Comparison of ENCODE assay signal across 13 cellular contexts in genomic region chr17:78746949-78747269, GRCh38. TPM values are rescaled to one million over a fixed set of nuclear protein-coding genes. Genes with fewer than 3 reads are reported as not detected.
DNase-seq lines count a peak whose midpoint lies in the region; ATAC-seq and TF ChIP-seq lines count a peak whose summit lies in the region.
"Had no signal": no experiment of that assay in that cellular context is flagged by ENCODE, and none has a peak within 500 bp of the region (broad histone marks: within the 10 kb centered on the region; RNA-seq: fewer than 3 reads in every experiment).

No MANE protein-coding gene starts in this region.

- no peak for TF ChIP-seq CTCF in right atrium auricular region (IDR thresholded peaks at IDR 0.05)

- H3K9me3 ChIP-seq in right atrium auricular region: no peaks in the 10 kb centered on the region

- no peaks in the 10 kb centered on the region for H3K9me3 Mint-ChIP-seq in T-helper 1 cell treated with Interleukin-12 subunit alpha and Interleukin-12 subunit beta and Interleukin-4 antibody, amounts not matched to agents 30 μg/mL and 1 μg/mL, for 36 hours
- H3K9me3 Mint-ChIP-seq in activated CD4-positive, alpha-beta memory T cell treated with anti-CD3 and anti-CD28 coated beads for 36 hours: no peaks in the 10 kb centered on the region
- no peaks in the 10 kb centered on the region for H3K9me3 Mint-ChIP-seq in stimulated activated naive B cell treated with anti-CD40 and anti-IgM and Interleukin-4, amounts not matched to agents 10 μg/mL and 1 μg/mL and 100 μg/mL, for 72 hours
- H3K9me3 Mint-ChIP-seq: WTC11 had no signal

- H3K4me1 ChIP-seq in right atrium auricular region: peaks cover 0 to 34% of the 10 kb centered on the region in 2 donors

- CTCF ChIA-PET in activated CD4-positive, alpha-beta memory T cell treated with anti-CD3 and anti-CD28 coated beads for 36 hours (lab: Charles Lee): interaction anchor here (0.7 to 4.4 kb wide), 14 partner anchors 9 to 250 kb away, joined by 3 to 29 read pairs (median 4); no protein-coding TSS in a partner anchor

- no peaks in the 10 kb centered on the region for H3K27me3 Mint-ChIP-seq in T-helper 1 cell treated with Interleukin-12 subunit alpha and Interleukin-12 subunit beta and Interleukin-4 antibody, amounts not matched to agents 30 μg/mL and 1 μg/mL, for 36 hours (ENCODE audit: low read depth)
- H3K27me3 Mint-ChIP-seq in activated CD4-positive, alpha-beta memory T cell treated with anti-CD3 and anti-CD28 coated beads for 36 hours: no peaks in the 10 kb centered on the region
- no peaks in the 10 kb centered on the region for H3K27me3 Mint-ChIP-seq in stimulated activated naive B cell treated with anti-CD40 and anti-IgM and Interleukin-4, amounts not matched to agents 10 μg/mL and 1 μg/mL and 100 μg/mL, for 72 hours

- peaks cover 85% of the 10 kb centered on the region for H3K4me1 Mint-ChIP-seq in T-helper 1 cell treated with Interleukin-12 subunit alpha and Interleukin-12 subunit beta and Interleukin-4 antibody, amounts not matched to agents 30 μg/mL and 1 μg/mL, for 36 hours (ENCODE audit: low read depth)
- peaks cover 95% of the 10 kb centered on the region for H3K4me1 Mint-ChIP-seq in activated CD4-positive, alpha-beta memory T cell treated with anti-CD3 and anti-CD28 coated beads for 36 hours (ENCODE audit: low read depth)
- peaks cover 60 to 96% of the 10 kb centered on the region in 2 donors for H3K4me1 Mint-ChIP-seq in stimulated activated naive B cell treated with anti-CD40 and anti-IgM and Interleukin-4, amounts not matched to agents 10 μg/mL and 1 μg/mL and 100 μg/mL, for 72 hours

- peak overlapping the region; percentile 95 for H3K27ac Mint-ChIP-seq in T-helper 1 cell treated with Interleukin-12 subunit alpha and Interleukin-12 subunit beta and Interleukin-4 antibody, amounts not matched to agents 30 μg/mL and 1 μg/mL, for 36 hours
- H3K27ac Mint-ChIP-seq in activated CD4-positive, alpha-beta memory T cell treated with anti-CD3 and anti-CD28 coated beads for 36 hours: peak overlapping the region; percentile 96
- peak overlapping the region; percentile 56 for H3K27ac Mint-ChIP-seq in stimulated activated naive B cell treated with anti-CD40 and anti-IgM and Interleukin-4, amounts not matched to agents 10 μg/mL and 1 μg/mL and 100 μg/mL, for 72 hours

- no peak for ATAC-seq in stimulated activated naive B cell treated with anti-CD40 and anti-IgM and Interleukin-4, amounts not matched to agents 10 μg/mL and 1 μg/mL and 100 μg/mL, for 72 hours (replicated peaks)
- ATAC-seq in HG03159 (IDR thresholded peaks at IDR 0.05; ENCODE audit: unreplicated experiment): no peak

- POLR2A ChIA-PET in activated CD4-positive, alpha-beta memory T cell treated with anti-CD3 and anti-CD28 coated beads for 36 hours (lab: Charles Lee): interaction anchor here (2.9 to 18.1 kb wide), 4 partner anchors 10 to 27 kb away, joined by 12 to 481 read pairs (median 46); partner anchors contain the start of gene CYTH1

- no peak overlapping the region for H3K4me3 ChIP-seq in right atrium auricular region

- H3K36me3 Mint-ChIP-seq in T-helper 1 cell treated with Interleukin-12 subunit alpha and Interleukin-12 subunit beta and Interleukin-4 antibody, amounts not matched to agents 30 μg/mL and 1 μg/mL, for 36 hours (ENCODE audit: low read depth): peaks cover 24% of the 10 kb centered on the region
- H3K36me3 Mint-ChIP-seq in activated CD4-positive, alpha-beta memory T cell treated with anti-CD3 and anti-CD28 coated beads for 36 hours: peaks cover 27% of the 10 kb centered on the region
- peaks cover 24 to 26% of the 10 kb centered on the region in 2 donors for H3K36me3 Mint-ChIP-seq in stimulated activated naive B cell treated with anti-CD40 and anti-IgM and Interleukin-4, amounts not matched to agents 10 μg/mL and 1 μg/mL and 100 μg/mL, for 72 hours
- H3K36me3 Mint-ChIP-seq: WTC11 had no signal

- intact Hi-C loops in activated CD4-positive, alpha-beta memory T cell treated with anti-CD3 and anti-CD28 coated beads for 36 hours (cut with micrococcal nuclease): no loop called here

- no peaks in the 10 kb centered on the region for H3K27me3 ChIP-seq in right atrium auricular region

- H3K36me3 ChIP-seq in right atrium auricular region: no peaks in the 10 kb centered on the region

- H3K4me3 Mint-ChIP-seq in T-helper 1 cell treated with Interleukin-12 subunit alpha and Interleukin-12 subunit beta and Interleukin-4 antibody, amounts not matched to agents 30 μg/mL and 1 μg/mL, for 36 hours: peak overlapping the region; percentile 45
- H3K4me3 Mint-ChIP-seq in activated CD4-positive, alpha-beta memory T cell treated with anti-CD3 and anti-CD28 coated beads for 36 hours: peak overlapping the region; percentile 38
- H3K4me3 Mint-ChIP-seq in stimulated activated naive B cell treated with anti-CD40 and anti-IgM and Interleukin-4, amounts not matched to agents 10 μg/mL and 1 μg/mL and 100 μg/mL, for 72 hours: no peak overlapping the region

- H3K27ac ChIP-seq in right atrium auricular region: peak overlapping the region; percentile 36 to 46
- H3K27ac ChIP-seq: 22Rv1 had no signal

- DNase-seq in T-helper 1 cell (no peak), right atrium auricular region (ENCODE audit: low spot score) (no peak), SKM-1 (lab: John Stamatoyannopoulos, UW; ENCODE audit: unreplicated experiment) (no peak), NCI-H510A (lab: John Stamatoyannopoulos, UW) (no peak)
- no peak for DNase-seq in activated CD4-positive, alpha-beta memory T cell treated with anti-CD3 and anti-CD28 coated beads for 36 hours
- DNase-seq in stimulated activated naive B cell treated with anti-CD40 and anti-IgM and Interleukin-4, amounts not matched to agents 10 μg/mL and 1 μg/mL and 100 μg/mL, for 72 hours: no peak
- DNase-seq: nucleus accumbens; SIG-M5; stimulated activated naive CD4-positive, alpha-beta T cell treated with Interleukin-2 at 50 U/mL for 16 hours had no signal

RNA-seq across cellular contexts. Expression of gene CYTH1, which starts 35.2 kb away (rescaled TPM):
- 100 to 1,000 TPM; 184 to 204 TPM for total RNA-seq in activated CD4-positive, alpha-beta memory T cell treated with anti-CD3 and anti-CD28 coated beads for 36 hours
- total RNA-seq in right atrium auricular region: 10 to 100 TPM; 23.8 to 31.0 TPM

Comparison
In these comparisons a context has a peak if more than half of its experiments do, and no peak if none do; other contexts are left out.
1. H3K4me3 Mint-ChIP-seq: peak in T-helper 1 cell treated with Interleukin-12 subunit alpha and Interleukin-12 subunit beta and Interleukin-4 antibody, amounts not matched to agents 30 μg/mL and 1 μg/mL, for 36 hours (single experiment) and activated CD4-positive, alpha-beta memory T cell treated with anti-CD3 and anti-CD28 coated beads for 36 hours (single experiment); none in stimulated activated naive B cell treated with anti-CD40 and anti-IgM and Interleukin-4, amounts not matched to agents 10 μg/mL and 1 μg/mL and 100 μg/mL, for 72 hours (0 of 2).
2. RNA of gene CYTH1, which starts 35.2 kb away (total RNA-seq): 184 to 204 TPM in activated CD4-positive, alpha-beta memory T cell treated with anti-CD3 and anti-CD28 coated beads for 36 hours; 23.8 to 31.0 TPM in right atrium auricular region; every median in the first group is over 4 times any median in the second.
3. Peak in every context shown above with its lines, with median percentiles within 50 percentile points of each other: H3K27ac Mint-ChIP-seq.